14 cellular contexts compared by ENCODE assay signal in the genomic region with DNA sequence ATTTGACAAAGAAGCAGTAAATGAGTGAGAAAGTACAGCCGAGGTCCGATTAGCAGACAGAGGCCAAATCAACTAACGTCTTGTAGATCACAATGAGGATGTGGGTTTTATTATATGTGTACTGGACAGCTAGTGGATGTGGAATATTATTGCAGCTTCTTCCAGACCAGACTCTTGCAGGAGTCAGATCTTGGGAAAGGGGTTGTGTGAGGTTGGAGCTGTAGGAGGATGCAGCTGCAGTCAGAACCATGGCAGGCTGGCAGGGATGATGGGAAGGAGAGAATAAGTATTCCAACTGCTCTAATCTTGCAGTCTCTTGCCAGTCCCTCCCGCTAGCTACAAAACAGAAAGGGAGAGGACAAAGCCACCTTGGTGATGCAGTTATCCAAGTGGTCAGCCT. TPM values are rescaled to one million over a fixed set of nuclear protein-coding genes. Genes with fewer than 3 reads are reported as not detected.
A peak's percentile ranks its signal among the peaks of the same experiment; 100 is the strongest.
DNase-seq lines count a peak whose midpoint lies in the region; ATAC-seq and TF ChIP-seq lines count a peak whose summit lies in the region.
"Had no signal": no experiment of that assay in that cellular context is flagged by ENCODE, and none has a peak within 500 bp of the region (broad histone marks: within the 10 kb centered on the region; RNA-seq: fewer than 3 reads in every experiment).

No MANE protein-coding gene starts in this region.

- H3K9me3 ChIP-seq in Panc1 (ENCODE audit: control insufficient read depth, insufficient read depth, low read depth, low read length) (peaks cover 3% of the 10 kb centered on the region; the same call in 1 of the 2 replicates), A673 (ENCODE audit: low read depth, low read length, poor library complexity, severe bottlenecking) (no peaks in the 10 kb centered on the region)
- H3K9me3 ChIP-seq: HAP-1 had no signal

- H3K36me3 ChIP-seq in Panc1 (ENCODE audit: control insufficient read depth, insufficient read depth, low read length) (no peaks in the 10 kb centered on the region), A673 (ENCODE audit: insufficient read depth, low read length, poor library complexity, severe bottlenecking) (no peaks in the 10 kb centered on the region)
- H3K36me3 ChIP-seq: BLaER1, HAP-1 had no signal

- H3K4me1 ChIP-seq in Panc1 (ENCODE audit: control insufficient read depth, insufficient read depth, low read length): 0 out of 2 replicates have a peak, but pooled peaks cover 6% of the 10 kb centered on the region
- no peaks in the 10 kb centered on the region for H3K4me1 ChIP-seq in A673 (ENCODE audit: insufficient read depth, low read length, poor library complexity, severe bottlenecking)
- H3K4me1 ChIP-seq: BLaER1, HAP-1 had no signal

- H3K27me3 ChIP-seq in Panc1 (ENCODE audit: control insufficient read depth, insufficient read depth, low read length) (no peaks in the 10 kb centered on the region), A673 (replicated peaks; ENCODE audit: insufficient read depth, low read depth, low read length, poor library complexity) (no peaks in the 10 kb centered on the region)
- H3K27me3 ChIP-seq: BLaER1 had no signal

- in situ Hi-C loops in Panc1 (cut with HindIII; ENCODE audit: low pct_unique_long_range_greater_than_20kb, low sequenced_read_pairs) (no loop called here), GM13976 (cut with MboI; ENCODE audit: low sequenced_read_pairs, unreplicated experiment) (no loop called here)

- H3K4me3 ChIP-seq in Panc1 (ENCODE audit: low read depth in 2 of 2, low read length in 2 of 2) (no peak overlapping the region), fibroblast of pulmonary artery (replicated peaks; ENCODE audit: low read depth, low read length) (no peak overlapping the region), A673 (ENCODE audit: low read depth, low read length, poor library complexity, severe bottlenecking) (no peak overlapping the region)
- H3K4me3 ChIP-seq: BLaER1, HAP-1 had no signal

- intact Hi-C loops in Panc1 (cut with micrococcal nuclease; ENCODE audit: unreplicated experiment): no loop called here
- intact Hi-C loops in A673 (cut with micrococcal nuclease; ENCODE audit: unreplicated experiment): no loop called here

- ATAC-seq in Panc1: peak; percentile 38; the same call in 1 of the 2 replicates

- H3K27ac ChIP-seq in Panc1 (ENCODE audit: low read length) (no peak overlapping the region), A673 (ENCODE audit: low read depth, low read length, poor library complexity, severe bottlenecking) (no peak overlapping the region)
- H3K27ac ChIP-seq: BLaER1 had no signal

- CTCF ChIA-PET in Panc1 (lab: Charles Lee): interaction anchor here (0.6 kb wide), 1 partner anchor 212 kb away, joined by 3 read pairs; no protein-coding TSS in a partner anchor
- CTCF ChIA-PET in A673 (lab: Charles Lee): no interaction called here

- POLR2A ChIA-PET in Panc1 (lab: Charles Lee): no interaction called here
- POLR2A ChIA-PET in A673 (lab: Charles Lee; ENCODE audit: low non-redundant PET): no interaction called here

- peak; percentile 14 for DNase-seq in Ammon's horn (ENCODE audit: low spot score)
- DNase-seq in Panc1 (ENCODE audit: low read depth, low spot score): no peak
- peak; percentile 20 for DNase-seq in fibroblast of pulmonary artery (ENCODE audit: low read depth)
- no peak for DNase-seq in GM13976 (ENCODE audit: low spot score)
- no peak for DNase-seq in NCI-H1092 (lab: John Stamatoyannopoulos, UW)
- no peak for DNase-seq in A673 (ENCODE audit: low spot score)
- DNase-seq: AML-193; CD4-positive, alpha-beta memory T cell; DMS153; DMS79; GDM1; GOT3 had no signal

- BruUV-seq in Panc1 (replicated peaks; lab: Mats Ljungman, UMichigan) (no TSS peak), A673 (replicated peaks; lab: Mats Ljungman, UMichigan) (no TSS peak)

- TF ChIP-seq CTCF in Panc1 (IDR thresholded peaks at IDR 0.05): peak; percentile 5; the same call in 1 of the 2 replicates
- no peak for TF ChIP-seq CTCF in fibroblast of pulmonary artery (IDR thresholded peaks at IDR 0.05; ENCODE audit: low read length, missing control alignments)
- no peak for TF ChIP-seq CTCF in GM13976 (IDR thresholded peaks at IDR 0.05; ENCODE audit: borderline replicate concordance, control extremely low read depth, extremely low read depth, insufficient read depth, missing control alignments)
- no peak for TF ChIP-seq CTCF in A673 (conservative IDR thresholded peaks at IDR 0.05; ENCODE audit: low read depth, low read length)

RNA-seq across cellular contexts. Expression of gene LDLRAD3, which starts 46.8 kb away (rescaled TPM):
- total RNA-seq in Panc1 (2021; ENCODE audit: unreplicated experiment) (28.1 TPM), A673 (2021) (13.1 and 18.0 TPM in 2 replicates)
- polyA plus RNA-seq in Panc1 (2012; ENCODE audit: insufficient read length): 21.1 TPM
- total RNA-seq: CD4-positive, alpha-beta memory T cell had no signal
- polyA plus RNA-seq: CD4-positive, alpha-beta memory T cell had no signal

Comparison
In these comparisons a context has a peak if more than half of its experiments do, and no peak if none do; other contexts are left out.
1. DNase-seq: peak in Ammon's horn (single experiment) and fibroblast of pulmonary artery (single experiment); none in Panc1 (single experiment), GM13976 (single experiment), NCI-H1092 (single experiment) and A673 (single experiment).